Comparison of ENCODE assay signal across 9 cellular contexts in genomic region chr5:95029569-95030366, GRCh38.
DNase-seq lines count a peak whose midpoint lies in the region; ATAC-seq and TF ChIP-seq lines count a peak whose summit lies in the region.
"Had no signal": no experiment of that assay in that cellular context is flagged by ENCODE, and none has a peak within 500 bp of the region (broad histone marks: within the 10 kb centered on the region; RNA-seq: fewer than 3 reads in every experiment).

No MANE protein-coding gene starts in this region.

- TF ChIP-seq CTCF in Loucy (conservative IDR thresholded peaks at IDR 0.05; ENCODE audit: low read length) (no peak), neutrophil (IDR thresholded peaks at IDR 0.05) (no peak), WERI-Rb-1 (IDR thresholded peaks at IDR 0.05; ENCODE audit: low read depth, low read length) (no peak)

- DNase-seq in NAMALWA (ENCODE audit: low spot score) (no peak), Kasumi-1 (lab: John Stamatoyannopoulos, UW) (no peak), WERI-Rb-1 (no peak)
- DNase-seq: activated CD8-positive, alpha-beta memory T cell treated with anti-CD3 and anti-CD28 coated beads, Interleukin-2, amount 10 ng/mL, durations not matched to agents 7 days and 5 days; endodermal cell had no signal

- peaks cover 23% of the 10 kb centered on the region for H3K79me2 ChIP-seq in Loucy (ENCODE audit: insufficient read depth, low read length)

- H2AFZ ChIP-seq in Loucy (ENCODE audit: low read length): peak overlapping the region; percentile 28; the same call in 1 of the 2 replicates

- H3K36me3 ChIP-seq in Loucy (ENCODE audit: insufficient read depth, low read length) (no peaks in the 10 kb centered on the region), neutrophil (no peaks in the 10 kb centered on the region), WERI-Rb-1 (no peaks in the 10 kb centered on the region)

- peak overlapping the region; percentile 6 for H3K4me3 ChIP-seq in Loucy (ENCODE audit: low read length, poor library complexity, severe bottlenecking)
- no peak overlapping the region for H3K4me3 ChIP-seq in neutrophil (ENCODE audit: low read depth in 1 of 2, low read length in 1 of 2)
- H3K4me3 ChIP-seq in WERI-Rb-1 (ENCODE audit: low read depth, low read length): no peak overlapping the region

- no peaks in the 10 kb centered on the region for H3K27me3 ChIP-seq in Loucy (ENCODE audit: insufficient read depth, low read length, poor library complexity, severe bottlenecking)
- no peaks in the 10 kb centered on the region for H3K27me3 ChIP-seq in neutrophil
- no peaks in the 10 kb centered on the region for H3K27me3 ChIP-seq in WERI-Rb-1 (ENCODE audit: insufficient read depth, low read depth, severe bottlenecking)

- peaks cover 19% of the 10 kb centered on the region for H3F3A ChIP-seq in Loucy (ENCODE audit: low read depth)

- H3K4me1 ChIP-seq in Loucy (ENCODE audit: insufficient read depth, low read length, poor library complexity, severe bottlenecking) (peaks cover 62% of the 10 kb centered on the region), neutrophil (ENCODE audit: control insufficient read depth in 1 of 2, insufficient read depth in 1 of 2, low read depth in 1 of 2, low read length in 1 of 2) (peaks cover 24 to 31% of the 10 kb centered on the region in 2 experiments)

- H3K9ac ChIP-seq in Loucy (ENCODE audit: low read depth, low read length, poor library complexity, severe bottlenecking): peak overlapping the region; percentile 26

- H4K20me1 ChIP-seq in Loucy (ENCODE audit: insufficient read depth, low read length, poor library complexity, severe bottlenecking): no peaks in the 10 kb centered on the region

- H3K9me3 ChIP-seq in Loucy (ENCODE audit: insufficient read depth, low read depth, low read length) (peaks cover 26% of the 10 kb centered on the region), neutrophil (no peaks in the 10 kb centered on the region), WERI-Rb-1 (ENCODE audit: severe bottlenecking) (no peaks in the 10 kb centered on the region)

- H3K27ac ChIP-seq in neutrophil: peak overlapping the region; percentile 60
- no peak overlapping the region for H3K27ac ChIP-seq in WERI-Rb-1

- H3K4me2 ChIP-seq in Loucy (ENCODE audit: low read depth, low read length, poor library complexity, severe bottlenecking): peak overlapping the region; percentile 6

- peak; percentile 62 for ATAC-seq in GM18909 (IDR thresholded peaks at IDR 0.05; ENCODE audit: poor library complexity, unreplicated experiment)
- ATAC-seq in HG02678 (IDR thresholded peaks at IDR 0.05; ENCODE audit: unreplicated experiment): peak; percentile 68
- ATAC-seq: activated CD8-positive, alpha-beta memory T cell treated with anti-CD3 and anti-CD28 coated beads, Interleukin-2, amount 10 ng/mL, durations not matched to agents 7 days and 5 days had no signal

- H3K9me2 ChIP-seq in Loucy (replicated peaks; ENCODE audit: low read depth, low read length): no peaks in the 10 kb centered on the region
